27 cellular contexts compared by ENCODE assay signal in the genomic region with DNA sequence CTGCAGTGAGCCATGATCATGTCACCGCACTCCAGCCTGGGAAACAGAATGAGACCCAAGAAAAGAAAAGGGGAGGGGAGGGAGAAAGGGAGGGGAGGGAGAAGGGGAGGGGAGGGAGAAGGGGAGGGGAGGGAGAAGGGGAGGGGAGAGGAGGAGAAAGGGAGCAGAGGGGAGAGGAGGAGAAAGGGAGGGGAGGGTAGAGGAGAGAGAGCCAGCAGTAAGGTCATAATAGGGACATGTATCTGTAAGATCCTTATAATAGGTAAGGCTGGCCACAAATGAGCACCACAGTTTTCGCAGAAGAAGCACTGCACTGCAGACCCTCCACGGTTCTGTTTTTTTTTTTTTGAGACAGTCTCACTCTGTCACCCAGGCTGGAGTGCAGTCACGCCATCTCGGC.
"Had no signal": no experiment of that assay in that cellular context is flagged by ENCODE, and none has a peak within 500 bp of the region (broad histone marks: within the 10 kb centered on the region; RNA-seq: fewer than 3 reads in every experiment).

No MANE protein-coding gene starts in this region.

- H3K4me1 ChIP-seq: foreskin keratinocyte had no signal

- H3K9me3 ChIP-seq: colonic mucosa, esophagus muscularis mucosa, esophagus squamous epithelium, gastrocnemius medialis, gastroesophageal sphincter, heart left ventricle, heart right ventricle had no signal

- ATAC-seq: effector memory CD8-positive, alpha-beta T cell; esophagus mucosa; foreskin keratinocyte; gastrocnemius medialis; gastroesophageal sphincter; heart left ventricle; heart right ventricle had no signal

- H3K36me3 ChIP-seq: colonic mucosa, esophagus muscularis mucosa, esophagus squamous epithelium, gastrocnemius medialis, gastroesophageal sphincter, heart left ventricle, heart right ventricle had no signal

- H3K4me3 ChIP-seq: colonic mucosa, coronary artery, dorsolateral prefrontal cortex, esophagus muscularis mucosa, esophagus squamous epithelium, gastrocnemius medialis, gastroesophageal sphincter, heart left ventricle, heart right ventricle had no signal

- FAIRE-seq: colon, endothelial cell of umbilical vein, frontal cortex had no signal

- H3K27ac ChIP-seq: colonic mucosa, coronary artery, dorsolateral prefrontal cortex, epithelial cell of prostate, esophagus muscularis mucosa, esophagus squamous epithelium, foreskin keratinocyte, gastrocnemius medialis, gastroesophageal sphincter, heart left ventricle, heart right ventricle had no signal

- DNase-seq: colonic mucosa; cortex of kidney; dermis blood vessel endothelial cell; dorsolateral prefrontal cortex; effector CD4-positive, alpha-beta T cell; effector CD8-positive, alpha-beta T cell; effector memory CD4-positive, alpha-beta T cell; effector memory CD8-positive, alpha-beta T cell; endodermal cell; erythroblast; esophagus squamous epithelium; foreskin fibroblast; foreskin keratinocyte; foreskin melanocyte; gastrocnemius medialis; glutamatergic neuron; head of caudate nucleus; heart right ventricle had no signal

- H3K27me3 ChIP-seq: colonic mucosa, dorsolateral prefrontal cortex, esophagus muscularis mucosa, esophagus squamous epithelium, foreskin keratinocyte, gastrocnemius medialis, gastroesophageal sphincter, heart left ventricle, heart right ventricle had no signal
